ENCODE assay signal across 8 cellular contexts in genomic region chr6:99282479-99283062, GRCh38.
DNase-seq lines count a peak whose midpoint lies in the region; ATAC-seq, FAIRE-seq and TF ChIP-seq lines count a peak whose summit lies in the region.

No MANE protein-coding gene starts in this region.

- no peak for TF ChIP-seq POLR2A in GM18505 (IDR thresholded peaks at IDR 0.05; ENCODE audit: borderline replicate concordance, extremely low read depth, insufficient read depth, insufficient read length)

- CTCF ChIA-PET in HEK293T (lab: Yijun Ruan, JAX), result no interaction called here

- ATAC-seq in GM18505 (IDR thresholded peaks at IDR 0.05; ENCODE audit: unreplicated experiment), result no peak

- DNase-seq in COR-L47 (lab: John Stamatoyannopoulos, UW), result peak; percentile 0
- peak; percentile 21 for DNase-seq in HEK293T (ENCODE audit: extremely low spot score)
- DNase-seq in RCC 7860 (ENCODE audit: low spot score), result peak; percentile 18
- peak; percentile 18 for DNase-seq in iPS-NIHi11 (ENCODE audit: low spot score)
- no peak for DNase-seq in GM19239 (ENCODE audit: insufficient read length, low spot score)
- DNase-seq in amygdala (lab: John Stamatoyannopoulos, UW), result no peak
- no peak for DNase-seq in GDM1 (lab: John Stamatoyannopoulos, UW)

- POLR2A ChIA-PET in HEK293T (lab: Yijun Ruan, JAX), result no interaction called here

- FAIRE-seq in RCC 7860 (lab: Jason Lieb, UNC) (peak; percentile 78), GM19239 (lab: Jason Lieb, UNC) (no peak)

TF ChIP-seq in HEK293T, 16 proteins besides CTCF, POLR2A, EP300 and RAD21:
- TF ChIP-seq FOXM1 (IDR thresholded peaks at IDR 0.05; ENCODE audit: borderline replicate concordance), result no peak
- TF ChIP-seq BHLHE40 (IDR thresholded peaks at IDR 0.05; ENCODE audit: borderline replicate concordance), result no peak
- no peak for TF ChIP-seq TARDBP (IDR thresholded peaks at IDR 0.05)
- no peak for TF ChIP-seq HDGF (IDR thresholded peaks at IDR 0.05; ENCODE audit: borderline replicate concordance)
- TF ChIP-seq LEF1 (IDR thresholded peaks at IDR 0.05; ENCODE audit: borderline replicate concordance), result no peak
- no peak for TF ChIP-seq ZNF384 (IDR thresholded peaks at IDR 0.05)
- no peak for TF ChIP-seq L3MBTL2 (conservative IDR thresholded peaks at IDR 0.05)
- no peak for TF ChIP-seq PKNOX1 (IDR thresholded peaks at IDR 0.05)
- no peak for TF ChIP-seq NFRKB (IDR thresholded peaks at IDR 0.05)
- no peak for TF ChIP-seq FOXK2 (IDR thresholded peaks at IDR 0.05)
- no peak for TF ChIP-seq CTBP1 (IDR thresholded peaks at IDR 0.05; ENCODE audit: borderline replicate concordance)
- no peak for TF ChIP-seq SUZ12 (IDR thresholded peaks at IDR 0.05)
- TF ChIP-seq ARNT (IDR thresholded peaks at IDR 0.05), result no peak
- no peak for TF ChIP-seq ELF4 (IDR thresholded peaks at IDR 0.05)
- TF ChIP-seq FOXA1 (IDR thresholded peaks at IDR 0.05), result no peak
- TF ChIP-seq SP1 (IDR thresholded peaks at IDR 0.05), result no peak

Comparison
In these comparisons a context has a peak if more than half of its experiments do, and no peak if none do; other contexts are left out.
1. DNase-seq: peak in COR-L47 (single experiment), HEK293T (single experiment), RCC 7860 (single experiment) and iPS-NIHi11 (single experiment); none in GM19239 (single experiment), amygdala (0 of 56) and GDM1 (single experiment).